Comparison of ENCODE assay signal across 14 cellular contexts in genomic region chr2:206211657-206212255, GRCh38. TPM values are rescaled to one million over a fixed set of nuclear protein-coding genes. Genes with fewer than 3 reads are reported as not detected.
DNase-seq lines count a peak whose midpoint lies in the region; ATAC-seq and TF ChIP-seq lines count a peak whose summit lies in the region.
"Had no signal": no experiment of that assay in that cellular context is flagged by ENCODE, and none has a peak within 500 bp of the region (broad histone marks: within the 10 kb centered on the region; RNA-seq: fewer than 3 reads in every experiment).

No MANE protein-coding gene starts in this region.

- H3K36me3 Mint-ChIP-seq in mesothelial cell of epicardium: no peaks in the 10 kb centered on the region

- DNase-seq in AG10803 (ENCODE audit: low read depth) (peak; percentile 82), NCI-H2227 (lab: John Stamatoyannopoulos, UW; ENCODE audit: unreplicated experiment) (peak; percentile 23), cardiac fibroblast (ENCODE audit: low read depth in 2 of 2) (peak; percentile 72 to 85), mesothelial cell of epicardium (ENCODE audit: low spot score in 2 of 2, unreplicated experiment in 2 of 2) (no peak), NCI-H2107 (lab: John Stamatoyannopoulos, UW) (no peak)
- no peak for DNase-seq in activated naive CD4-positive, alpha-beta T cell treated with Interleukin-2 at 50 U/mL for 16 hours
- DNase-seq: central memory CD4-positive, alpha-beta T cell; GOT3; Kasumi-1; NCI-H2171; retina had no signal

- H3K4me1 Mint-ChIP-seq in mesothelial cell of epicardium: peaks cover 19% of the 10 kb centered on the region

- no peaks in the 10 kb centered on the region for H3K9me3 Mint-ChIP-seq in mesothelial cell of epicardium

- TF ChIP-seq CTCF in AG10803 (conservative IDR thresholded peaks at IDR 0.05; ENCODE audit: low read length): no peak
- no peak for TF ChIP-seq CTCF in cardiac fibroblast (IDR thresholded peaks at IDR 0.05; ENCODE audit: low read depth, low read length)
- TF ChIP-seq CTCF in mesothelial cell of epicardium (IDR thresholded peaks at IDR 0.05; ENCODE audit: unreplicated experiment): no peak

- H3K27me3 Mint-ChIP-seq in mesothelial cell of epicardium (ENCODE audit: low read depth): no peaks in the 10 kb centered on the region

- peak overlapping the region; percentile 12 for H3K27ac Mint-ChIP-seq in mesothelial cell of epicardium

- H3K4me3 Mint-ChIP-seq in mesothelial cell of epicardium: no peak overlapping the region

- no peak for ATAC-seq in HG03460 (IDR thresholded peaks at IDR 0.05; ENCODE audit: unreplicated experiment)
- ATAC-seq in HG03439 (IDR thresholded peaks at IDR 0.05; ENCODE audit: unreplicated experiment): no peak

- peak overlapping the region; percentile 62 for H3K4me3 ChIP-seq in AG10803 (ENCODE audit: low read length)
- peak overlapping the region in 1 of 2 donors; percentile 58 for H3K4me3 ChIP-seq in cardiac fibroblast (replicated peaks in 1 of 2; ENCODE audit: low read depth in 2 of 2, low read length in 2 of 2)
- H3K4me3 ChIP-seq: BLaER1 treated with 17β-estradiol and CSF1 and Interleukin-3, amounts not matched to agents 10 nM and 100 nM had no signal

RNA-seq across cellular contexts. Expression of gene EEF1B2, which starts 52.1 kb away (rescaled TPM):
- 483 to 501 TPM (median 491 TPM) in 3 replicates for total RNA-seq in mesothelial cell of epicardium

RNA-seq across cellular contexts. Expression of gene NDUFS1, which starts 52.5 kb away (rescaled TPM):
- 59.6 to 62.5 TPM (median 61.5 TPM) in 3 replicates for total RNA-seq in mesothelial cell of epicardium

Comparison
In these comparisons a context has a peak if more than half of its experiments do, and no peak if none do; other contexts are left out.
1. DNase-seq: peak in AG10803 (single experiment), NCI-H2227 (single experiment) and cardiac fibroblast (2 of 2); none in mesothelial cell of epicardium (0 of 2), NCI-H2107 (single experiment) and activated naive CD4-positive, alpha-beta T cell treated with Interleukin-2 at 50 U/mL for 16 hours (single experiment).